ENCODE assay signal across 8 cellular contexts in genomic region chr11:65423516-65424199, GRCh38. TPM values are rescaled to one million over a fixed set of nuclear protein-coding genes. Genes with fewer than 3 reads are reported as not detected.
DNase-seq lines count a peak whose midpoint lies in the region; ATAC-seq and TF ChIP-seq lines count a peak whose summit lies in the region.

No MANE protein-coding gene starts in this region.

- no peak for ATAC-seq in right cardiac atrium
- no peak for ATAC-seq in gastrocnemius medialis
- no peak for ATAC-seq in GM21717 (IDR thresholded peaks at IDR 0.05; ENCODE audit: unreplicated experiment)
- no peak for ATAC-seq in HG02759 (IDR thresholded peaks at IDR 0.05; ENCODE audit: unreplicated experiment)

- intact Hi-C loops in CD14-positive monocyte (cut with micrococcal nuclease) (loop anchor here in 1 of 2 donors (2.0 kb wide), 1 partner anchor 75 kb away; the partner anchor contains the start of gene MALAT1), right cardiac atrium (cut with DNase I) (loop anchor here in 2 of 4 donors (2.0 to 5.0 kb wide), 2 partner anchors 74 to 75 kb away; partner anchors contain the start of gene MALAT1 (in 2 of the 2)), gastrocnemius medialis (cut with DNase I; ENCODE audit: low total_unique reads) (no loop called here)

- WGBS in right cardiac atrium = under 1% methylated on average over 19 of the region's 19 CpGs

- H3K27me3 ChIP-seq in right cardiac atrium (ENCODE audit: control insufficient read depth, insufficient read depth) (no peaks in the 10 kb centered on the region), gastrocnemius medialis (no peaks in the 10 kb centered on the region)

- H3K4me1 ChIP-seq in right cardiac atrium (ENCODE audit: control insufficient read depth, insufficient read depth, low read length) = peaks cover 8% of the 10 kb centered on the region
- H3K4me1 ChIP-seq in gastrocnemius medialis = peaks cover 25 to 40% of the 10 kb centered on the region in 2 donors

- in situ Hi-C loops in gastrocnemius medialis (cut with MboI; ENCODE audit: low sequenced_read_pairs in 4 of 4) = loop anchor here in 2 of 4 donors (10.0 kb wide), 2 partner anchors 51 to 81 kb away; no protein-coding TSS in a partner anchor

- TF ChIP-seq CTCF in CD14-positive monocyte (IDR thresholded peaks at IDR 0.05) (no peak), LNCaP clone FGC (IDR thresholded peaks at IDR 0.05; ENCODE audit: control insufficient read depth, extremely low read depth, insufficient read depth) (no peak), gastrocnemius medialis (IDR thresholded peaks at IDR 0.05 in 4 of 5, conservative IDR thresholded peaks at IDR 0.05 in 1 of 5) (no peak)

- H3K4me1 Mint-ChIP-seq in CD14-positive monocyte = peaks cover 39% of the 10 kb centered on the region
- peaks cover 68% of the 10 kb centered on the region for H3K4me1 Mint-ChIP-seq in activated naive CD8-positive, alpha-beta T cell treated with anti-CD3 and anti-CD28 coated beads for 36 hours

- H3K27ac Mint-ChIP-seq in CD14-positive monocyte = peak overlapping the region; percentile 99 to 100 (median 100)
- H3K27ac Mint-ChIP-seq in activated naive CD8-positive, alpha-beta T cell treated with anti-CD3 and anti-CD28 coated beads for 36 hours = peak overlapping the region; percentile 99

- no peak for TF ChIP-seq POLR2A in gastrocnemius medialis (IDR thresholded peaks at IDR 0.05)

- peaks cover 0 to 32% (median 15%) of the 10 kb centered on the region in 3 donors for H3K27me3 Mint-ChIP-seq in CD14-positive monocyte (ENCODE audit: low read depth in 3 of 3)
- H3K27me3 Mint-ChIP-seq in activated naive CD8-positive, alpha-beta T cell treated with anti-CD3 and anti-CD28 coated beads for 36 hours = peaks cover 28% of the 10 kb centered on the region

- DNase-seq in CD14-positive monocyte (ENCODE audit: low spot score) (no peak), LNCaP clone FGC (ENCODE audit: low read depth) (no peak), right cardiac atrium (peak; percentile 37 to 62 (median 61)), gastrocnemius medialis (peak in 1 of 2 donors; percentile 25), cortex of kidney (lab: John Stamatoyannopoulos, UW) (no peak)
- DNase-seq in activated naive CD8-positive, alpha-beta T cell treated with anti-CD3 and anti-CD28 coated beads for 36 hours = no peak

- peak overlapping the region; percentile 99 to 100 for H3K4me3 Mint-ChIP-seq in CD14-positive monocyte
- H3K4me3 Mint-ChIP-seq in activated naive CD8-positive, alpha-beta T cell treated with anti-CD3 and anti-CD28 coated beads for 36 hours = peak overlapping the region; percentile 100

- H3K4me3 ChIP-seq in LNCaP clone FGC (ENCODE audit: low read depth, low read length) (peak overlapping the region; percentile 86), right cardiac atrium (ENCODE audit: low read length) (peak overlapping the region; percentile 83), gastrocnemius medialis (peak overlapping the region; percentile 81 to 95 (median 90))

- H3K27ac ChIP-seq in right cardiac atrium (ENCODE audit: low read length) = peak overlapping the region; percentile 98
- H3K27ac ChIP-seq in gastrocnemius medialis = peak overlapping the region; percentile 98 to 100 (median 100)

- H3K9me3 Mint-ChIP-seq in CD14-positive monocyte = peaks cover 6 to 23% (median 18%) of the 10 kb centered on the region in 7 donors
- H3K9me3 Mint-ChIP-seq in activated naive CD8-positive, alpha-beta T cell treated with anti-CD3 and anti-CD28 coated beads for 36 hours = peaks cover 5% of the 10 kb centered on the region

- peaks cover 52 to 57% of the 10 kb centered on the region in 2 donors for H3K36me3 Mint-ChIP-seq in CD14-positive monocyte
- H3K36me3 Mint-ChIP-seq in activated naive CD8-positive, alpha-beta T cell treated with anti-CD3 and anti-CD28 coated beads for 36 hours = peaks cover 65% of the 10 kb centered on the region

- H3K9me3 ChIP-seq in right cardiac atrium (ENCODE audit: control insufficient read depth, low read length) = no peaks in the 10 kb centered on the region
- no peaks in the 10 kb centered on the region for H3K9me3 ChIP-seq in gastrocnemius medialis

- H3K36me3 ChIP-seq in gastrocnemius medialis = peaks cover 5 to 55% of the 10 kb centered on the region in 2 donors

RNA-seq across cellular contexts. Expression of gene NEAT1, which starts 1.1 kb away (rescaled TPM):
- polyA plus RNA-seq in CD14-positive monocyte = 1 to 10 TPM in 1 of 2 donors, under 1 TPM in 1; 0.90 to 1.3 TPM
- total RNA-seq in activated naive CD8-positive, alpha-beta T cell treated with anti-CD3 and anti-CD28 coated beads for 36 hours = 100 to 1,000 TPM; 136 to 155 TPM
- 100 to 1,000 TPM; 346 to 441 (median 427) TPM for total RNA-seq in right cardiac atrium
- 441 TPM for polyA plus RNA-seq in right cardiac atrium
- 100 to 1,000 TPM in 1 of 4 donors, 10 to 100 TPM in 3; 24.1 to 472 (median 32.8) TPM for total RNA-seq in gastrocnemius medialis

RNA-seq across cellular contexts. Expression of gene FRMD8, which starts 37.2 kb away (rescaled TPM):
- polyA plus RNA-seq in CD14-positive monocyte = 10 to 100 TPM; 33.7 to 41.2 TPM
- 10 to 100 TPM; 33.1 to 36.3 TPM for total RNA-seq in activated naive CD8-positive, alpha-beta T cell treated with anti-CD3 and anti-CD28 coated beads for 36 hours
- total RNA-seq in right cardiac atrium = 10 to 100 TPM; 12.2 to 16.1 (median 12.9) TPM
- polyA plus RNA-seq in right cardiac atrium = 9.3 TPM
- 10 to 100 TPM; 11.5 to 51.7 (median 20.1) TPM for total RNA-seq in gastrocnemius medialis

RNA-seq across cellular contexts. Expression of gene SLC25A45, which starts 41.2 kb away (rescaled TPM):
- polyA plus RNA-seq in CD14-positive monocyte = 1 to 10 TPM; 3.7 to 4.1 TPM
- total RNA-seq in activated naive CD8-positive, alpha-beta T cell treated with anti-CD3 and anti-CD28 coated beads for 36 hours = 10 to 100 TPM; 15.4 to 15.7 TPM
- total RNA-seq in right cardiac atrium = 1 to 10 TPM; 6.1 to 7.7 (median 7.4) TPM
- 5.5 TPM for polyA plus RNA-seq in right cardiac atrium
- total RNA-seq in gastrocnemius medialis = 10 to 100 TPM in 1 of 4 donors, 1 to 10 TPM in 3; 2.6 to 12.4 (median 5.6) TPM

Comparison
In these comparisons a context has a peak if more than half of its experiments do, and no peak if none do; other contexts are left out.
1. DNase-seq: peak in right cardiac atrium (3 of 3); none in CD14-positive monocyte (single experiment), LNCaP clone FGC (single experiment), activated naive CD8-positive, alpha-beta T cell treated with anti-CD3 and anti-CD28 coated beads for 36 hours (single experiment) and cortex of kidney (single experiment).
2. Peak in every context shown above with its lines, with median percentiles within 50 percentile points of each other: H3K4me3 ChIP-seq.